ENCODE assay signal across 7 cellular contexts in genomic region chr16:5459863-5460262, GRCh38.
"Had no signal": no experiment of that assay in that cellular context is flagged by ENCODE, and none has a peak within 500 bp of the region (broad histone marks: within the 10 kb centered on the region; RNA-seq: fewer than 3 reads in every experiment).

No MANE protein-coding gene starts in this region.

- H3K4me3 ChIP-seq: GM12878 had no signal

- DNase-seq: GDM1 had no signal

- FAIRE-seq: G401.6, GM12878, GM12891, GM12892, GM18507, GM19239 had no signal
